9 cellular contexts compared by ENCODE assay signal in the genomic region with DNA sequence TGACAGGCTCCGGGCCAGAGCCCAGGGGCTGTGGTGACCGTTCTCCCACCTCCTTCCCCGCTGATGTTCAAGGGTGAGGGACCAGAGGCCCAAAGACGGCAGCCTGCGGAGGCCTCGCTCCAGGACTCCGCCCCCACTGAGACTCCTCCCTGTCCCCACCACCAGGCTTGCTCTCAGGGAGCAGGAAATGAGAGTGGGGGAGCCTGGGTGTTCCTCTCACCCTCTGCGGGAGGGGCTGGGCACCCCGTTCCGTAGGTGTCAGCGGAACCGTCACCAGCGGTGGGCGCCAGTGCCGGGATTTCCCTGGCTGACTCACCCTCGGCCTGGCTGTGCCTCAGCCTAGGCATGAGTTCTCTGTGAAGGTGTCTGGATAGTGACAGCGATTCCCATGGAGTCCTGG. TPM values are rescaled to one million over a fixed set of nuclear protein-coding genes. Genes with fewer than 3 reads are reported as not detected.
DNase-seq lines count a peak whose midpoint lies in the region; ATAC-seq, FAIRE-seq and TF ChIP-seq lines count a peak whose summit lies in the region.
"Had no signal": no experiment of that assay in that cellular context is flagged by ENCODE, and none has a peak within 500 bp of the region (broad histone marks: within the 10 kb centered on the region; RNA-seq: fewer than 3 reads in every experiment).

No MANE protein-coding gene starts in this region.

- no TSS peak for BruUV-seq in MCF 10A (replicated peaks; lab: Mats Ljungman, UMichigan)

- CTCF ChIA-PET in MCF 10A (lab: Yijun Ruan, JAX), result interaction anchor here (0.6 to 1.8 kb wide), 3 partner anchors 15 to 352 kb away, joined by 3 to 10 read pairs (median 4); partner anchors contain the start of gene DAGLA

- POLR2A ChIA-PET in MCF 10A (lab: Yijun Ruan, JAX), result interaction anchor here (2.3 kb wide), 1 partner anchor 35 kb away, joined by 9 read pairs; no protein-coding TSS in a partner anchor

- no peak for FAIRE-seq in D721Med (lab: Jason Lieb, UNC)

- H3K4me3 Mint-ChIP-seq in MCF 10A (ENCODE audit: unreplicated experiment), result peak overlapping the region; percentile 55

- intact Hi-C loops in MCF 10A (cut with micrococcal nuclease), result loop anchor here (1.0 kb wide), 1 partner anchor 37 kb away; no protein-coding TSS in a partner anchor

- H3K27me3 Mint-ChIP-seq in MCF 10A (ENCODE audit: insufficient read depth, unreplicated experiment), result no peaks in the 10 kb centered on the region

- H3K36me3 Mint-ChIP-seq in MCF 10A (ENCODE audit: insufficient read depth, unreplicated experiment), result no peaks in the 10 kb centered on the region
- H3K36me3 Mint-ChIP-seq: IgD-negative memory B cell had no signal

- DNase-seq in ELF-1 (ENCODE audit: low read depth, low spot score) (peak; percentile 50), MCF 10A (ENCODE audit: unreplicated experiment) (peak; percentile 90), left lobe of liver (ENCODE audit: low spot score) (no peak), D721Med (ENCODE audit: insufficient read length, low spot score) (no peak), OCI-M2 (lab: John Stamatoyannopoulos, UW; ENCODE audit: unreplicated experiment) (no peak)
- peak; percentile 79 for DNase-seq in activated CD4-positive, CD25-positive, alpha-beta regulatory T cell treated with anti-CD3 and anti-CD28 coated beads, Interleukin-2, amount 50 U/mL, for 16 hours (ENCODE audit: low read depth, low spot score)
- peak; percentile 86 to 95 (median 86) for DNase-seq in stimulated activated CD4-positive, alpha-beta T cell treated with anti-CD3 and anti-CD28 coated beads, TNF-alpha, amount 100 ng/mL, for 24 hours (ENCODE audit: low read depth in 3 of 3)

- H3K4me1 Mint-ChIP-seq in MCF 10A (ENCODE audit: insufficient read depth, unreplicated experiment), result peaks cover 44% of the 10 kb centered on the region

- TF ChIP-seq CTCF in MCF 10A (IDR thresholded peaks at IDR 0.05; ENCODE audit: unreplicated experiment) (no peak), D721Med (IDR thresholded peaks at IDR 0.05; ENCODE audit: insufficient read depth, missing control alignments) (no peak)

- ATAC-seq in HG03342 (IDR thresholded peaks at IDR 0.05; ENCODE audit: unreplicated experiment) (peak; percentile 70), left lobe of liver (peak; percentile 67)

- H3K27ac Mint-ChIP-seq in MCF 10A (ENCODE audit: low read depth, unreplicated experiment), result peak overlapping the region; percentile 31
- H3K27ac Mint-ChIP-seq: IgD-negative memory B cell had no signal

- no peaks in the 10 kb centered on the region for H3K9me3 Mint-ChIP-seq in MCF 10A (ENCODE audit: unreplicated experiment)
- H3K9me3 Mint-ChIP-seq: IgD-negative memory B cell had no signal

RNA-seq across cellular contexts. Expression of gene DAGLA, which starts 15.7 kb away (rescaled TPM):
- 1.0 and 1.5 TPM in 2 replicates for total RNA-seq in MCF 10A (2022)
- 0.35 TPM for total RNA-seq in left lobe of liver

RNA-seq across cellular contexts. Expression of gene MYRF, which starts 56.5 kb away (rescaled TPM):
- total RNA-seq in MCF 10A (2022) (0.16 TPM in 1 of 2 replicates, not detected in the other), left lobe of liver (15.9 TPM)

Comparison
In these comparisons a context has a peak if more than half of its experiments do, and no peak if none do; other contexts are left out.
1. DNase-seq: peak in ELF-1 (single experiment), activated CD4-positive, CD25-positive, alpha-beta regulatory T cell treated with anti-CD3 and anti-CD28 coated beads, Interleukin-2, amount 50 U/mL, for 16 hours (single experiment), MCF 10A (single experiment) and stimulated activated CD4-positive, alpha-beta T cell treated with anti-CD3 and anti-CD28 coated beads, TNF-alpha, amount 100 ng/mL, for 24 hours (3 of 3); none in left lobe of liver (single experiment), D721Med (single experiment) and OCI-M2 (single experiment).
2. RNA of gene MYRF, which starts 56.5 kb away (total RNA-seq): 15.9 TPM in left lobe of liver (single experiment); 0.16 TPM in MCF 10A; every median in the first group is over 10 times any median in the second.